In the genomic region with DNA sequence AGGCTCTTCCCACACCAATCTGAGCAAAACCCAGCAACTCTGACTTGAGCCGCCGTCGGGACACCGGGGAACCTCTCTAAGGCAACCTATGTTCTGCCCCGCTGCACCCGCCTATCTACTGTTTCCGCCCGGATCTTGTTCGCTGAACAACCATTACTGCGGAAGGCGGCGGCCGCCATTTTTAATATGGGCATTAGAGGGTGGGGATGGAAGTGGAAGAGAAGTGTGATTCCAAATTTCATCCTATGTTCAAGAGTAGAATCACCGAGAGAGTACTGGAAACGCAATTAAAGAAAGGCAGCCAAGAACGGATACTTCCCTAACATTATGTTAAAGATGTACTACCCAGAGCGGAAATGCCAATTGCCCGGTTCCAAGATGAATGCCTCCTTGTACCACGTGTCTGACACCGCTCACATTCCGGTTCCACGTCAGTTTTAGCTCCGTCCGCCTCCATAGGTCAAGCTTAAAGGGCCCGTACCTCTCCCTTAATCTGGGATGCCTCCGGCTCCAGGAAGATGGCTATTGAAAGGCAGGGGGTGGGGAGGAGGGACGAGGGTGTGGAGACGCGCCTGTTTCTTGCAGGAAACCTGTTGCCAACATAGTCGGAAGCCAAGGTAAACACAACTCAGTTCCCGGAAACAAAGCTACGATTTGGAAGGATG, we compare ENCODE assay signal across 8 cellular contexts. TPM values are rescaled to one million over a fixed set of nuclear protein-coding genes. Genes with fewer than 3 reads are reported as not detected.
DNase-seq lines count a peak whose midpoint lies in the region; ATAC-seq and TF ChIP-seq lines count a peak whose summit lies in the region.

TSS of gene DPAGT1 (minus strand) at position 95 of the 665 bp plus-strand sequence. CDS start 198 bp downstream, outside the sequence.

- peak within 1 kb of the TSS; percentile 83 for H2AFZ ChIP-seq in DND-41 (ENCODE audit: low read depth, low read length)

- peaks cover 37% of the 10 kb centered on the region for H3K36me3 Mint-ChIP-seq in activated T-helper 17 cell treated with anti-CD3 and anti-CD28 coated beads, Interleukin-2, amount 50 U/mL, for 72 hours (ENCODE audit: low read depth)
- peaks cover 0 to 21% (median 10%) of the 10 kb centered on the region in 3 donors for H3K36me3 Mint-ChIP-seq in naive thymus-derived CD8-positive, alpha-beta T cell

- H3K27ac Mint-ChIP-seq in activated T-helper 17 cell treated with anti-CD3 and anti-CD28 coated beads, Interleukin-2, amount 50 U/mL, for 72 hours = peak within 1 kb of the TSS; percentile 96
- H3K27ac Mint-ChIP-seq in naive thymus-derived CD8-positive, alpha-beta T cell = peak within 1 kb of the TSS; percentile 96 to 100 (median 100)

- peaks cover 22% of the 10 kb centered on the region for H3K4me1 Mint-ChIP-seq in activated T-helper 17 cell treated with anti-CD3 and anti-CD28 coated beads, Interleukin-2, amount 50 U/mL, for 72 hours
- H3K4me1 Mint-ChIP-seq in naive thymus-derived CD8-positive, alpha-beta T cell = peaks cover 18 to 59% (median 47%) of the 10 kb centered on the region in 4 donors

- TF ChIP-seq CTCF in DND-41 (IDR thresholded peaks at IDR 0.05; ENCODE audit: borderline replicate concordance, extremely low read depth, low read length, poor library complexity, severe bottlenecking) (no peak), LNCaP clone FGC (IDR thresholded peaks at IDR 0.05; ENCODE audit: control insufficient read depth, extremely low read depth, insufficient read depth) (no peak), RWPE2 (IDR thresholded peaks at IDR 0.05; ENCODE audit: poor library complexity, severe bottlenecking) (no peak)

- H3K9me3 ChIP-seq in DND-41 (ENCODE audit: insufficient read depth, low read length, severe bottlenecking) = no peaks in the 10 kb centered on the region
- H3K9me3 ChIP-seq in RWPE2 (ENCODE audit: severe bottlenecking) = no peaks in the 10 kb centered on the region

- peak within 1 kb of the TSS; percentile 78 for H3K9ac ChIP-seq in DND-41 (ENCODE audit: low read depth, low read length)

- peak within 1 kb of the TSS; percentile 84 for H3K4me3 Mint-ChIP-seq in activated T-helper 17 cell treated with anti-CD3 and anti-CD28 coated beads, Interleukin-2, amount 50 U/mL, for 72 hours
- peak within 1 kb of the TSS; percentile 91 to 99 (median 97) for H3K4me3 Mint-ChIP-seq in naive thymus-derived CD8-positive, alpha-beta T cell

- peaks cover 37% of the 10 kb centered on the region for H3K79me2 ChIP-seq in DND-41 (ENCODE audit: insufficient read depth, low read length)

- H3K36me3 ChIP-seq in DND-41 (ENCODE audit: insufficient read depth, low read length) (peaks cover 26% of the 10 kb centered on the region), RWPE2 (ENCODE audit: low read depth) (peaks cover 26% of the 10 kb centered on the region)

- H3K27me3 ChIP-seq in DND-41 (ENCODE audit: insufficient read depth, low read length, poor library complexity) (no peaks in the 10 kb centered on the region), RWPE2 (ENCODE audit: insufficient read depth, poor library complexity, severe bottlenecking) (no peaks in the 10 kb centered on the region)

- H3K4me1 ChIP-seq in DND-41 (ENCODE audit: insufficient read depth, low read length) (peaks cover 46% of the 10 kb centered on the region), RWPE2 (ENCODE audit: insufficient read depth, poor library complexity, severe bottlenecking) (peaks cover 4% of the 10 kb centered on the region)

- H3K4me2 ChIP-seq in DND-41 (ENCODE audit: insufficient read depth, low read length) = peak within 1 kb of the TSS; percentile 90

- peak; percentile 87 for ATAC-seq in DND-41 (ENCODE audit: insufficient read depth, low read depth)
- ATAC-seq in RWPE2 (ENCODE audit: low read depth) = peak; percentile 87
- peak; percentile 88 for ATAC-seq in activated T-helper 17 cell treated with anti-CD3 and anti-CD28 coated beads, Interleukin-2, amount 50 U/mL, for 72 hours (replicated peaks)
- ATAC-seq in naive thymus-derived CD8-positive, alpha-beta T cell = peak; percentile 86 to 87

- no peaks in the 10 kb centered on the region for H4K20me1 ChIP-seq in DND-41 (ENCODE audit: insufficient read depth, low read length)

- H3K4me3 ChIP-seq in DND-41 (ENCODE audit: low read depth in 1 of 2, low read length in 2 of 2) (peak within 1 kb of the TSS; percentile 71 to 77), LNCaP clone FGC (ENCODE audit: low read depth, low read length) (peak within 1 kb of the TSS; percentile 82), RWPE2 (ENCODE audit: severe bottlenecking) (peak within 1 kb of the TSS; percentile 66)

- H3K9me3 Mint-ChIP-seq in activated T-helper 17 cell treated with anti-CD3 and anti-CD28 coated beads, Interleukin-2, amount 50 U/mL, for 72 hours = no peaks in the 10 kb centered on the region
- no peaks in the 10 kb centered on the region for H3K9me3 Mint-ChIP-seq in naive thymus-derived CD8-positive, alpha-beta T cell

- no peaks in the 10 kb centered on the region for H3K27me3 Mint-ChIP-seq in activated T-helper 17 cell treated with anti-CD3 and anti-CD28 coated beads, Interleukin-2, amount 50 U/mL, for 72 hours
- no peaks in the 10 kb centered on the region for H3K27me3 Mint-ChIP-seq in naive thymus-derived CD8-positive, alpha-beta T cell

- H3K27ac ChIP-seq in DND-41 (ENCODE audit: low read length) (peak within 1 kb of the TSS; percentile 90), RWPE2 (ENCODE audit: poor library complexity, severe bottlenecking) (peak within 1 kb of the TSS; percentile 83)

- POLR2A ChIA-PET in naive thymus-derived CD8-positive, alpha-beta T cell (lab: Charles Lee) = interaction anchor here (0.6 to 3.5 kb wide), 25 partner anchors 8 to 824 kb away, joined by 3 to 48 read pairs (median 4); partner anchors contain the start of genes ABCG4, CENATAC, HINFP and HMBS

- peak; percentile 90 for DNase-seq in DND-41
- DNase-seq in GOT3 (lab: John Stamatoyannopoulos, UW) = peak; percentile 33
- DNase-seq in LNCaP clone FGC (ENCODE audit: low read depth) = peak; percentile 100
- peak; percentile 96 for DNase-seq in RWPE2 (ENCODE audit: low spot score)
- peak; percentile 97 for DNase-seq in fibroblast of peridontal ligament (ENCODE audit: extremely low read depth)
- peak; percentile 66 to 92 (median 80) for DNase-seq in naive thymus-derived CD8-positive, alpha-beta T cell
- peak; percentile 72 to 97 (median 84) for DNase-seq in stimulated activated naive CD4-positive, alpha-beta T cell (lab: John Stamatoyannopoulos, UW)

RNA-seq across cellular contexts. Expression of gene DPAGT1, which starts in this region (rescaled TPM):
- 10 to 100 TPM; 57.6 to 85.7 TPM for total RNA-seq in activated T-helper 17 cell treated with anti-CD3 and anti-CD28 coated beads, Interleukin-2, amount 50 U/mL, for 72 hours
- total RNA-seq in naive thymus-derived CD8-positive, alpha-beta T cell = 10 to 100 TPM; 29.0 to 37.5 TPM
- polyA plus RNA-seq in naive thymus-derived CD8-positive, alpha-beta T cell = 10 to 100 TPM; 28.7 to 30.8 (median 29.0) TPM

Comparison
In these comparisons a context has a peak if more than half of its experiments do, and no peak if none do; other contexts are left out.
1. Peak in every context shown above with its lines: DNase-seq, ATAC-seq, H3K4me3 ChIP-seq and H3K27ac ChIP-seq.
2. DNase-seq: peak in every context shown above with its lines; median percentile 100 in LNCaP clone FGC; 97 in fibroblast of peridontal ligament; 96 in RWPE2; 90 in DND-41; 84 in stimulated activated naive CD4-positive, alpha-beta T cell; 80 in naive thymus-derived CD8-positive, alpha-beta T cell; 33 in GOT3.